In the genomic region with DNA sequence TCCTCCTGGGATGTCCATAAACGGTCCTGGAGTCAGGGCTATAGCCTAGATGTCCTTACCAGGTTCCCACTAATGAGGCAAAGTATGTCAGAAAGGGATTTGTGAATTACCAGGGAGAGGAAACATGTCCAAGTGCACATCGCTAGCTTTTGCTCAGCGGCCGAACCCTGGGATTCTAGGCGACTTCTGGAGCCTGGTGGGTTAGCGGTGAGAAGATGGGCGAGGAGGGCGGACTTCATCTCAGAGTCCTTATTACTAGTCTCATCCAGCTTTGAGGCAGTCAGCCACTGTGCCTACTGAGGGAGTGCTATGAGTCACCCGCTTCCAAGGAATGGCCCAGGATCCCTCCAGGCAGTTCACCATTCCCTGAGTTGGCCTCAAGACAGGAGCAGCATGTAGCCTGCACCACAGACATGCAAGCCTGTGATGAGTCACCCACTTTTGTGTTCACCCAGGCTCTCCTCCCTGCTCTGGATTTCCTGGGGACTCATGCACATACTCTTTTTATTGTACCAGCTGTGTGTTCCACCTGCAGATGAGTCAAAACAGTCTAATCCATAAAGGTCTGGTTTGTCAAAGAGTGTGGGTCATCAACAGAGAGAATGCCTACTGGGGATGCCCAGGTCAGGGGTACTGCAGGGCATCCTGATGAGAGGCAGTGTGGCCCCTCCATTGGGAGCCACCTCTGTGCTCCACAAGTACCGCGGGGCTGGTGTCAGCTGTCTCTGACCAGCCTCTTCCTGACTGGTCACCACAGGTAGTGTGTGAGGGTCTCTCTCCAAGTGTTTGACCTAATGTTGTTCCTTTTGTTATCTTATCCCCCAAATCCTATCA, we compare ENCODE assay signal across 8 cellular contexts. TPM values are rescaled to one million over a fixed set of nuclear protein-coding genes. Genes with fewer than 3 reads are reported as not detected.
A peak's percentile ranks its signal among the peaks of the same experiment; 100 is the strongest.
DNase-seq lines count a peak whose midpoint lies in the region; ATAC-seq, FAIRE-seq and TF ChIP-seq lines count a peak whose summit lies in the region.

No MANE protein-coding gene starts in this region.

- ATAC-seq in PC-3, result peak; percentile 74
- peak; percentile 39 to 68 (median 56) for ATAC-seq in psoas muscle
- no peak for ATAC-seq in GM18505 (IDR thresholded peaks at IDR 0.05; ENCODE audit: unreplicated experiment)
- ATAC-seq in GM21619 (IDR thresholded peaks at IDR 0.05; ENCODE audit: unreplicated experiment), result no peak

- 93 to 94% (median 94%) methylated on average over 11 of the region's 11 CpGs for WGBS in psoas muscle, 3 donors

- H3K27me3 ChIP-seq in PC-3 (ENCODE audit: low read length) (no peaks in the 10 kb centered on the region), endothelial cell of umbilical vein (ENCODE audit: control insufficient read depth in 2 of 2, insufficient read depth in 2 of 2, low read length in 2 of 2) (no peaks in the 10 kb centered on the region), psoas muscle (ENCODE audit: insufficient read depth in 3 of 3, low read length in 2 of 3) (no peaks in the 10 kb centered on the region)

- TF ChIP-seq POLR2A in endothelial cell of umbilical vein (IDR thresholded peaks at IDR 0.05; ENCODE audit: low read depth, low read length) (no peak), GM18505 (IDR thresholded peaks at IDR 0.05; ENCODE audit: borderline replicate concordance, extremely low read depth, insufficient read depth, insufficient read length) (no peak)

- H3K9ac ChIP-seq in PC-3 (ENCODE audit: low read length) (peak overlapping the region; percentile 83), endothelial cell of umbilical vein (replicated peaks; ENCODE audit: extremely low read depth, insufficient read depth, low read length) (peak overlapping the region; percentile 85)

- H3K9me2 ChIP-seq in PC-3 (replicated peaks; ENCODE audit: low read length), result no peaks in the 10 kb centered on the region

- no peaks in the 10 kb centered on the region for H4K20me1 ChIP-seq in PC-3 (ENCODE audit: low read length)
- H4K20me1 ChIP-seq in endothelial cell of umbilical vein (replicated peaks; ENCODE audit: control insufficient read depth, extremely low read depth, insufficient read depth, low read length), result no peaks in the 10 kb centered on the region

- H3K36me3 ChIP-seq in PC-3 (ENCODE audit: low read depth, low read length) (peaks cover 9% of the 10 kb centered on the region), endothelial cell of umbilical vein (ENCODE audit: control insufficient read depth in 2 of 2, extremely low read depth in 1 of 2, insufficient read depth in 2 of 2, low read length in 2 of 2) (no peaks in the 10 kb centered on the region), psoas muscle (ENCODE audit: insufficient read depth in 1 of 2, low read depth in 1 of 2) (peaks cover 5 to 97% of the 10 kb centered on the region in 2 donors)

- no peaks in the 10 kb centered on the region for H3K9me1 ChIP-seq in endothelial cell of umbilical vein (replicated peaks; ENCODE audit: control insufficient read depth, extremely low read depth, insufficient read depth, low read length)

- CTCF ChIA-PET in PC-3 (lab: Charles Lee) (no interaction called here), endothelial cell of umbilical vein (lab: Charles Lee) (interaction anchor here (1.3 to 5.9 kb wide), 8 partner anchors 10 to 430 kb away, joined by 3 to 220 read pairs (median 34); a partner anchor contains a TSS)

- peak; percentile 99 for FAIRE-seq in endothelial cell of umbilical vein (lab: Jason Lieb, UNC)

- H3K79me2 ChIP-seq in PC-3 (ENCODE audit: low read length) (no peaks in the 10 kb centered on the region), endothelial cell of umbilical vein (ENCODE audit: control insufficient read depth, insufficient read depth, low read length) (no peaks in the 10 kb centered on the region)

- H3K27ac ChIP-seq in PC-3 (ENCODE audit: low read length), result peak overlapping the region; percentile 99
- H3K27ac ChIP-seq in endothelial cell of umbilical vein (ENCODE audit: insufficient read depth, low read depth, low read length), result peak overlapping the region; percentile 99
- peak overlapping the region; percentile 59 for H3K27ac ChIP-seq in psoas muscle

- BruUV-seq in PC-3 (replicated peaks; lab: Mats Ljungman, UMichigan) (no TSS peak), endothelial cell of umbilical vein (replicated peaks; lab: Mats Ljungman, UMichigan) (TSS peak; percentile 64)

- H3K4me3 ChIP-seq in PC-3 (ENCODE audit: low read length) (no peak overlapping the region), endothelial cell of umbilical vein (replicated peaks in 1 of 3; ENCODE audit: insufficient read depth in 1 of 3, low read depth in 1 of 3, low read length in 3 of 3) (no peak overlapping the region), psoas muscle (no peak overlapping the region)

- H3K4me1 ChIP-seq in PC-3 (ENCODE audit: insufficient read depth, low read length) (peaks cover 52% of the 10 kb centered on the region), endothelial cell of umbilical vein (ENCODE audit: control insufficient read depth, extremely low read depth, insufficient read depth, low read length) (peaks cover 48% of the 10 kb centered on the region), psoas muscle (peaks cover 39% of the 10 kb centered on the region)

- peaks cover 11% of the 10 kb centered on the region for H3F3A ChIP-seq in PC-3 (ENCODE audit: low read length, unreplicated experiment)

- H3K4me2 ChIP-seq in PC-3 (ENCODE audit: low read length), result peak overlapping the region; percentile 78
- H3K4me2 ChIP-seq in endothelial cell of umbilical vein (ENCODE audit: insufficient read depth, low read length), result peak overlapping the region; percentile 86

- intact Hi-C loops in PC-3 (cut with micrococcal nuclease), result loop anchor here (1.0 to 10.0 kb wide), 6 partner anchors 22 to 433 kb away; a partner anchor contains a TSS
- intact Hi-C loops in endothelial cell of umbilical vein (cut with micrococcal nuclease), result loop anchor here (1.0 to 10.0 kb wide), 6 partner anchors 75 to 855 kb away; a partner anchor contains a TSS
- intact Hi-C loops in psoas muscle (cut with DNase I), result loop anchor here (2.0 to 5.0 kb wide), 2 partner anchors 111 to 428 kb away; no protein-coding TSS in a partner anchor

- dilution Hi-C loops in endothelial cell of umbilical vein (cut with MboI; ENCODE audit: extremely low pct_ligation_motif_present, low sequenced_read_pairs), result no loop called here

- POLR2A ChIA-PET in PC-3 (lab: Charles Lee; ENCODE audit: unreplicated experiment), result interaction anchor here (0.6 to 2.0 kb wide), 2 partner anchors 21 to 395 kb away, joined by 3 to 5 read pairs; no protein-coding TSS in a partner anchor
- POLR2A ChIA-PET in endothelial cell of umbilical vein (lab: Charles Lee), result interaction anchor here (0.7 kb wide), 1 partner anchor 154 kb away, joined by 3 read pairs; no protein-coding TSS in a partner anchor

- H2AFZ ChIP-seq in PC-3 (ENCODE audit: low read length), result no peak overlapping the region
- no peak overlapping the region for H2AFZ ChIP-seq in endothelial cell of umbilical vein (ENCODE audit: low read depth, low read length)

- H3K9me3 ChIP-seq in PC-3 (ENCODE audit: low read length) (no peaks in the 10 kb centered on the region), endothelial cell of umbilical vein (replicated peaks; ENCODE audit: control insufficient read depth, insufficient read depth, low read length) (no peaks in the 10 kb centered on the region), psoas muscle (no peaks in the 10 kb centered on the region)

- TF ChIP-seq CTCF in PC-3 (conservative IDR thresholded peaks at IDR 0.05; ENCODE audit: low read depth, low read length) (no peak), endothelial cell of umbilical vein (IDR thresholded peaks at IDR 0.05; ENCODE audit: extremely low read depth in 1 of 2, insufficient read depth in 1 of 2, low read depth in 1 of 2, low read length in 2 of 2) (no peak), psoas muscle (IDR thresholded peaks at IDR 0.05) (no peak)

- DNase-seq in DMS53 (lab: John Stamatoyannopoulos, UW) (peak; percentile 91), PC-3 (peak; percentile 98), endothelial cell of umbilical vein (ENCODE audit: low read depth, low spot score) (peak; percentile 88), psoas muscle (peak; percentile 68 to 69), NCI-H345 (lab: John Stamatoyannopoulos, UW) (no peak), D341Med (ENCODE audit: low spot score) (no peak)

TF ChIP-seq in endothelial cell of umbilical vein, 7 proteins besides CTCF, POLR2A, EP300 and RAD21:
- TF ChIP-seq, protein P1, sequence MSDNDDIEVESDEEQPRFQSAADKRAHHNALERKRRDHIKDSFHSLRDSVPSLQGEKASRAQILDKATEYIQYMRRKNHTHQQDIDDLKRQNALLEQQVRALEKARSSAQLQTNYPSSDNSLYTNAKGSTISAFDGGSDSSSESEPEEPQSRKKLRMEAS (IDR thresholded peaks at IDR 0.05; ENCODE audit: insufficient read depth, insufficient read length), result no peak
- TF ChIP-seq MYC (IDR thresholded peaks at IDR 0.05; ENCODE audit: low read depth, low read length) (peak; percentile 33), POLR2AphosphoS5 (IDR thresholded peaks at IDR 0.05; ENCODE audit: insufficient read depth, low read depth, low read length) (peak; percentile 79), FOS (IDR thresholded peaks at IDR 0.05; ENCODE audit: borderline replicate concordance, insufficient read depth, low read length) (peak; percentile 98), JUN (IDR thresholded peaks at IDR 0.05; ENCODE audit: borderline replicate concordance, insufficient read depth, insufficient read length, low read depth) (peak; percentile 95), GATA2 (IDR thresholded peaks at IDR 0.05; ENCODE audit: insufficient read depth, insufficient read length, low read depth, low read length) (no peak), EZH2 (IDR thresholded peaks at IDR 0.05; ENCODE audit: borderline replicate concordance, low read depth, low read length, severe bottlenecking) (no peak)
TF ChIP-seq in endothelial cell of umbilical vein: peak in this region for 4.

RNA-seq across cellular contexts. Expression of a gene that starts 20.2 kb away (rescaled TPM):
- total RNA-seq in PC-3 (2014; rRNA removed), result 8.2 and 21.8 TPM in 2 replicates
- total RNA-seq in endothelial cell of umbilical vein, result 3.6 and 3.8 TPM in 2 replicates
- polyA plus RNA-seq in endothelial cell of umbilical vein, result 9.3 and 10.1 TPM in 2 replicates
- polyA plus RNA-seq in endothelial cell of umbilical vein (2011; cell fraction: cytosol; rRNA removed), result 5.3 and 5.4 TPM in 2 replicates
- polyA plus RNA-seq in endothelial cell of umbilical vein (2011; cell fraction: nucleus; rRNA removed), result 10.4 and 10.8 TPM in 2 replicates
- polyA plus RNA-seq in endothelial cell of umbilical vein (2012), result 2.2 and 3.6 TPM in 2 replicates
- polyA minus RNA-seq in endothelial cell of umbilical vein, result 19.7 and 21.4 TPM in 2 replicates
- polyA minus RNA-seq in endothelial cell of umbilical vein (2011; cell fraction: cytosol; rRNA and poly(A)+ RNA removed), result 27.1 TPM
- 5.4 and 6.3 TPM in 2 replicates for polyA minus RNA-seq in endothelial cell of umbilical vein (2011; cell fraction: nucleus; rRNA and poly(A)+ RNA removed)
- total RNA-seq in psoas muscle, result 100 to 1,000 TPM in 1 of 4 donors, 10 to 100 TPM in 3; 26.6 to 145 (median 74.7) TPM
- 10 to 100 TPM; 37.7 to 93.7 (median 60.6) TPM for polyA plus RNA-seq in psoas muscle

Comparison
In these comparisons a context has a peak if more than half of its experiments do, and no peak if none do; other contexts are left out.
1. DNase-seq: peak in DMS53 (single experiment), PC-3 (single experiment), endothelial cell of umbilical vein (single experiment) and psoas muscle (2 of 2); none in NCI-H345 (single experiment) and D341Med (single experiment).
2. ATAC-seq: peak in PC-3 (single experiment) and psoas muscle (4 of 4); none in GM18505 (single experiment) and GM21619 (single experiment).
3. Peak in every context shown above with its lines, with median percentiles within 50 percentile points of each other: H3K27ac ChIP-seq.